In genomic region chr20:58909585-58909984, GRCh38 we compare ENCODE assay signal across 18 cellular contexts. TPM values are rescaled to one million over a fixed set of nuclear protein-coding genes. Genes with fewer than 3 reads are reported as not detected.
A peak's percentile ranks its signal among the peaks of the same experiment; 100 is the strongest.
DNase-seq lines count a peak whose midpoint lies in the region; ATAC-seq, FAIRE-seq and TF ChIP-seq lines count a peak whose summit lies in the region.
"Had no signal": no experiment of that assay in that cellular context is flagged by ENCODE, and none has a peak within 500 bp of the region (broad histone marks: within the 10 kb centered on the region; RNA-seq: fewer than 3 reads in every experiment).

No MANE protein-coding gene starts in this region.

- H3K4ac ChIP-seq in H1 (replicated peaks; ENCODE audit: insufficient read length, low read depth, low read length), result no peak overlapping the region

- no peak for TF ChIP-seq POLR2A in GM12891 (IDR thresholded peaks at IDR 0.05; ENCODE audit: low read depth, low read length)
- no peak for TF ChIP-seq POLR2A in H1 (IDR thresholded peaks at IDR 0.05; ENCODE audit: control extremely low read depth in 1 of 2, low read depth in 2 of 2, low read length in 2 of 2)
- TF ChIP-seq POLR2A in lower leg skin (IDR thresholded peaks at IDR 0.05), result no peak

- CTCF ChIA-PET in H1 (lab: Charles Lee; ENCODE audit: partially characterized antibody), result interaction anchor here (1.1 to 1.4 kb wide), 3 partner anchors 9 to 43 kb away, joined by 3 to 5 read pairs (median 4); no protein-coding TSS in a partner anchor

- no peak overlapping the region for H2AFZ ChIP-seq in H1 (ENCODE audit: low read length)

- H4K5ac ChIP-seq in H1 (ENCODE audit: insufficient read length, low read depth, low read length), result no peak overlapping the region

- peak overlapping the region; percentile 92 for H3K27ac ChIP-seq in cardiac muscle cell
- H3K27ac ChIP-seq in H1 (ENCODE audit: low read depth, low read length), result no peak overlapping the region
- H3K27ac ChIP-seq in kidney (ENCODE audit: low read depth in 2 of 2, low read length in 2 of 2), result no peak overlapping the region
- H3K27ac ChIP-seq: RWPE1, SJSA1 had no signal

- DNase-seq in cardiac muscle cell (ENCODE audit: low read depth in 1 of 2, low spot score in 1 of 2), result no peak
- DNase-seq in left ventricle myocardium superior, result no peak
- DNase-seq in GM12891 (ENCODE audit: insufficient read length, low spot score), result no peak
- DNase-seq in H1 (ENCODE audit: low read depth in 1 of 2, low spot score in 2 of 2), result no peak
- no peak for DNase-seq in stimulated activated effector memory CD8-positive, alpha-beta T cell treated with anti-CD3 and anti-CD28 coated beads, Interleukin-12 subunit alpha, Interleukin-12 subunit beta, amount 100 ng/mL, for 72 hours (ENCODE audit: low spot score in 2 of 2)
- DNase-seq in kidney, result no peak
- no peak for DNase-seq in stimulated activated CD4-positive, alpha-beta T cell treated with anti-CD3 and anti-CD28 coated beads, Interleukin-4, amount 100 ng/mL, for 1 hour
- no peak for DNase-seq in lower leg skin (ENCODE audit: low spot score in 2 of 2)
- DNase-seq: 8988T, BE2C, HCEC 1CT, KBM-7, NCI-H146, NCI-H2081, NCI-H748 treated with DMSO at 0.1 percent for 48 hours, PC-3 had no signal

- no peaks in the 10 kb centered on the region for H3K79me2 ChIP-seq in H1 (ENCODE audit: control insufficient read depth in 1 of 2, insufficient read depth in 2 of 2, low read length in 2 of 2)

- no peak overlapping the region for H3K9ac ChIP-seq in H1 (replicated peaks in 1 of 4; ENCODE audit: extremely low read depth in 1 of 4, low read depth in 3 of 4, low read length in 3 of 4)
- no peak overlapping the region for H3K9ac ChIP-seq in kidney (ENCODE audit: low read length in 2 of 2)

- no peaks in the 10 kb centered on the region; the same call in 1 of the 2 replicates for H3K79me1 ChIP-seq in H1 (ENCODE audit: low read depth, low read length)

- TF ChIP-seq RAD21 in H1 (IDR thresholded peaks at IDR 0.05 in 1 of 2, conservative IDR thresholded peaks at IDR 0.05 in 1 of 2; ENCODE audit: low read depth in 2 of 2, low read length in 2 of 2), result no peak

- no peak overlapping the region for H2BK5ac ChIP-seq in H1 (ENCODE audit: low read depth, low read length)

- no peak overlapping the region for H2BK15ac ChIP-seq in H1 (ENCODE audit: low read length)

- intact Hi-C loops in left ventricle myocardium superior (cut with micrococcal nuclease) (loop anchor here (5.0 kb wide), 1 partner anchor 123 kb away; the partner anchor contains the start of gene ATP5F1E), kidney (cut with DNase I) (loop anchor here (10.0 kb wide), 1 partner anchor 115 kb away; no protein-coding TSS in a partner anchor), lower leg skin (cut with DNase I; ENCODE audit: low total_unique reads) (no loop called here)

- no peak for TF ChIP-seq EP300 in H1 (IDR thresholded peaks at IDR 0.05; ENCODE audit: borderline replicate concordance in 1 of 2, low read depth in 2 of 2, low read length in 2 of 2)

- peak; percentile 28 for FAIRE-seq in GM12891 (lab: Jason Lieb, UNC)
- no peak for FAIRE-seq in H1 (lab: Jason Lieb, UNC)
- FAIRE-seq in kidney (lab: Jason Lieb, UNC), result no peak

- H3K27me3 ChIP-seq in cardiac muscle cell (no peaks in the 10 kb centered on the region), H1 (replicated peaks in 1 of 4; ENCODE audit: control insufficient read depth in 3 of 4, extremely low read depth in 1 of 4, insufficient read depth in 3 of 4, low read length in 3 of 4) (no peaks in the 10 kb centered on the region)
- H3K27me3 ChIP-seq: BE2C, SJSA1 had no signal

- no peak overlapping the region for H2BK12ac ChIP-seq in H1 (ENCODE audit: low read depth, low read length)

- no peak overlapping the region for H2AK5ac ChIP-seq in H1 (ENCODE audit: low read depth, low read length)

- TF ChIP-seq CTCF in cardiac muscle cell (IDR thresholded peaks at IDR 0.05; ENCODE audit: low read depth, low read length), result no peak
- no peak for TF ChIP-seq CTCF in H1 (IDR thresholded peaks at IDR 0.05; ENCODE audit: control extremely low read depth in 1 of 3, insufficient read depth in 1 of 3, low read depth in 1 of 3, low read length in 3 of 3)
- no peak for TF ChIP-seq CTCF in kidney (IDR thresholded peaks at IDR 0.05; ENCODE audit: borderline replicate concordance, extremely low read depth, insufficient read depth)
- TF ChIP-seq CTCF in lower leg skin (IDR thresholded peaks at IDR 0.05), result no peak

- no peak overlapping the region for H3K4me2 ChIP-seq in H1 (ENCODE audit: insufficient read depth in 1 of 2, low read depth in 2 of 2, low read length in 2 of 2)

- H3K4me3 Mint-ChIP-seq in stimulated activated effector memory CD8-positive, alpha-beta T cell treated with anti-CD3 and anti-CD28 coated beads, Interleukin-12 subunit alpha, Interleukin-12 subunit beta, amount 100 ng/mL, for 72 hours, result no peak overlapping the region

- no peak overlapping the region for H3K23ac ChIP-seq in H1 (ENCODE audit: insufficient read length)

- H3K9me3 ChIP-seq in cardiac muscle cell (ENCODE audit: low read depth), result no peaks in the 10 kb centered on the region
- H3K9me3 ChIP-seq in H1 (ENCODE audit: insufficient read depth in 2 of 2, low read depth in 1 of 2, low read length in 1 of 2), result no peaks in the 10 kb centered on the region
- no peaks in the 10 kb centered on the region for H3K9me3 ChIP-seq in kidney (ENCODE audit: control insufficient read depth in 1 of 2, low read length in 2 of 2)
- H3K9me3 ChIP-seq: BE2C, SJSA1 had no signal

- WGBS in H1 (ENCODE audit: extremely low coverage in 1 of 2, insufficient coverage in 1 of 2, insufficient read length in 1 of 2, insufficient replicate concordance in 2 of 2, low coverage in 1 of 2, low lambda C conversion rate in 2 of 2, missing lambda C conversion rate in 1 of 2), 2 experiments, result 93% methylated on average over 15 of the region's 15 CpGs; no CpG with 5 or more reads in 1 of the 2 experiments
- 92 to 94% methylated on average over 15 of the region's 15 CpGs for WGBS in lower leg skin, 2 donors

- POLR2A ChIA-PET in H1 (lab: Charles Lee; ENCODE audit: partially characterized antibody), result interaction anchor here (1.1 to 2.6 kb wide), 3 partner anchors 9 to 72 kb away, joined by 3 to 11 read pairs (median 4); partner anchors contain the start of gene NELFCD

- peaks cover 56% of the 10 kb centered on the region for H3K4me1 Mint-ChIP-seq in stimulated activated effector memory CD8-positive, alpha-beta T cell treated with anti-CD3 and anti-CD28 coated beads, Interleukin-12 subunit alpha, Interleukin-12 subunit beta, amount 100 ng/mL, for 72 hours

- peak overlapping the region; percentile 43 for H3K27ac Mint-ChIP-seq in stimulated activated effector memory CD8-positive, alpha-beta T cell treated with anti-CD3 and anti-CD28 coated beads, Interleukin-12 subunit alpha, Interleukin-12 subunit beta, amount 100 ng/mL, for 72 hours

- no peaks in the 10 kb centered on the region for H3K23me2 ChIP-seq in H1 (ENCODE audit: low read depth, low read length)

- no peak overlapping the region for H2BK120ac ChIP-seq in H1 (replicated peaks; ENCODE audit: low read depth, low read length)

- H4K91ac ChIP-seq in H1 (replicated peaks; ENCODE audit: insufficient read length, low read length), result no peak overlapping the region

- H3K36me3 Mint-ChIP-seq in stimulated activated effector memory CD8-positive, alpha-beta T cell treated with anti-CD3 and anti-CD28 coated beads, Interleukin-12 subunit alpha, Interleukin-12 subunit beta, amount 100 ng/mL, for 72 hours, result peaks cover 76% of the 10 kb centered on the region

- H2BK20ac ChIP-seq in H1 (ENCODE audit: low read length), result no peak overlapping the region

- H3K4me3 ChIP-seq in cardiac muscle cell (no peak overlapping the region), H1 (ENCODE audit: extremely low read depth in 1 of 4, insufficient read depth in 2 of 4, low read depth in 3 of 4, low read length in 4 of 4) (no peak overlapping the region), kidney (ENCODE audit: low read length in 2 of 2) (no peak overlapping the region), lower leg skin (ENCODE audit: low read depth, poor library complexity, severe bottlenecking) (no peak overlapping the region)
- H3K4me3 ChIP-seq: SJSA1 had no signal

- no peak overlapping the region for H3K14ac ChIP-seq in H1 (ENCODE audit: insufficient read length)

- ATAC-seq in left ventricle myocardium superior, result no peak
- ATAC-seq in stimulated activated effector memory CD8-positive, alpha-beta T cell treated with anti-CD3 and anti-CD28 coated beads, Interleukin-12 subunit alpha, Interleukin-12 subunit beta, amount 100 ng/mL, for 72 hours, result no peak
- ATAC-seq: PC-3 had no signal

- H4K20me1 ChIP-seq in H1 (replicated peaks in 1 of 2; ENCODE audit: control insufficient read depth in 1 of 2, insufficient read depth in 2 of 2, low read length in 2 of 2), result peaks cover 0 to 15% of the 10 kb centered on the region in 2 experiments

- H3K18ac ChIP-seq in H1 (ENCODE audit: extremely low read depth, low read length), result no peak overlapping the region

- peaks cover 65% of the 10 kb centered on the region for H3K36me3 ChIP-seq in cardiac muscle cell
- H3K36me3 ChIP-seq in H1 (ENCODE audit: control insufficient read depth in 2 of 4, insufficient read depth in 4 of 4, low read length in 3 of 4), result peaks cover 47 to 72% (median 66%) of the 10 kb centered on the region in 4 experiments
- H3K36me3 ChIP-seq in kidney (ENCODE audit: control insufficient read depth in 1 of 2, insufficient read depth in 2 of 2, low read length in 2 of 2), result peaks cover 31 to 42% of the 10 kb centered on the region in 2 donors

- H3K4me1 ChIP-seq in cardiac muscle cell (ENCODE audit: low read depth) (peaks cover 25% of the 10 kb centered on the region), H1 (replicated peaks in 1 of 4; ENCODE audit: control insufficient read depth in 3 of 4, insufficient read depth in 4 of 4, low read length in 3 of 4) (no peaks in the 10 kb centered on the region), kidney (ENCODE audit: control insufficient read depth in 1 of 2, insufficient read depth in 1 of 2, low read depth in 1 of 2, low read length in 2 of 2) (peaks cover 0 to 12% of the 10 kb centered on the region in 2 donors)

- H3K56ac ChIP-seq in H1 (replicated peaks; ENCODE audit: insufficient read length, low read depth, low read length), result no peak overlapping the region

- peak overlapping the region; percentile 69 for H4K8ac ChIP-seq in H1 (ENCODE audit: extremely low read depth, insufficient read depth, low read length)

- H3K9me3 Mint-ChIP-seq in stimulated activated effector memory CD8-positive, alpha-beta T cell treated with anti-CD3 and anti-CD28 coated beads, Interleukin-12 subunit alpha, Interleukin-12 subunit beta, amount 100 ng/mL, for 72 hours, result no peaks in the 10 kb centered on the region

RNA-seq across cellular contexts. Expression of gene GNAS, which starts 57.1 kb away (rescaled TPM):
- total RNA-seq in cardiac muscle cell (1,319 and 1,641 TPM in 2 replicates), left ventricle myocardium superior (1,575 TPM), kidney (792 TPM), lower leg skin (100 to 1,000 TPM; 335 to 473 (median 391) TPM)
- polyA plus RNA-seq in cardiac muscle cell (2,522 and 2,744 TPM in 2 replicates), H1 (2011; rRNA removed) (1,613 and 2,238 TPM in 2 replicates), kidney (ENCODE audit: insufficient read depth, low read depth, low replicate concordance) (867 TPM)
- polyA plus RNA-seq in GM12891 (2012; ENCODE audit: low read depth, missing spikeins), result 544 TPM
- 989 and 1,039 TPM in 2 replicates for total RNA-seq in H1 (2021; fragmentation: NEBNext Ultra II Directional; extraction: Animal tissue kit (Norgen Biotek cat#: 25700))
- polyA plus RNA-seq in H1 (2011; cell fraction: cytosol; rRNA removed), result 1,327 TPM
- 1,703 TPM for polyA plus RNA-seq in H1 (2011; cell fraction: nucleus; rRNA removed)
- 953 to 1,220 TPM (median 1,156 TPM) in 4 replicates for polyA plus RNA-seq in H1 (2012, experiment 1 of 2)
- polyA plus RNA-seq in H1 (2012, experiment 2 of 2), result 998 TPM
- polyA plus RNA-seq in H1 (2013, experiment 1 of 2), result 696 TPM
- polyA plus RNA-seq in H1 (2013, experiment 2 of 2), result 746 TPM
- 1,072 and 1,265 TPM in 2 replicates for polyA minus RNA-seq in H1 (2011; rRNA and poly(A)+ RNA removed)
- 673 TPM for polyA minus RNA-seq in H1 (2011; cell fraction: cytosol; rRNA and poly(A)+ RNA removed)
- polyA minus RNA-seq in H1 (2011; cell fraction: nucleus; rRNA and poly(A)+ RNA removed), result 539 TPM

RNA-seq across cellular contexts. Expression of gene GNAS-AS1, which starts 58.9 kb away (rescaled TPM):
- 1.3 and 1.8 TPM in 2 replicates for total RNA-seq in cardiac muscle cell
- 1.3 and 1.4 TPM in 2 replicates for polyA plus RNA-seq in cardiac muscle cell
- total RNA-seq in left ventricle myocardium superior, result 0.35 TPM
- polyA plus RNA-seq in GM12891 (2012; ENCODE audit: low read depth, missing spikeins), result 0.68 TPM
- total RNA-seq in H1 (2021; fragmentation: NEBNext Ultra II Directional; extraction: Animal tissue kit (Norgen Biotek cat#: 25700)), result 11.7 and 13.7 TPM in 2 replicates
- 4.7 and 5.4 TPM in 2 replicates for polyA plus RNA-seq in H1 (2011; rRNA removed)
- polyA plus RNA-seq in H1 (2011; cell fraction: cytosol; rRNA removed), result 5.8 TPM
- polyA plus RNA-seq in H1 (2011; cell fraction: nucleus; rRNA removed), result 15.2 TPM
- polyA plus RNA-seq in H1 (2012, experiment 1 of 2), result 4.0 to 6.0 TPM (median 5.4 TPM) in 4 replicates
- 4.3 TPM for polyA plus RNA-seq in H1 (2012, experiment 2 of 2)
- polyA plus RNA-seq in H1 (2013, experiment 1 of 2), result 2.2 TPM
- polyA plus RNA-seq in H1 (2013, experiment 2 of 2), result 2.1 TPM
- polyA minus RNA-seq in H1 (2011; rRNA and poly(A)+ RNA removed), result 5.8 and 6.2 TPM in 2 replicates
- polyA minus RNA-seq in H1 (2011; cell fraction: cytosol; rRNA and poly(A)+ RNA removed), result 7.9 TPM
- polyA minus RNA-seq in H1 (2011; cell fraction: nucleus; rRNA and poly(A)+ RNA removed), result 20.0 TPM
- total RNA-seq in kidney, result 0.88 TPM
- 0.37 TPM for polyA plus RNA-seq in kidney (ENCODE audit: insufficient read depth, low read depth, low replicate concordance)
- under 1 TPM in 1 of 4 donors, not detected in 3; 0.39 TPM for total RNA-seq in lower leg skin
- total RNA-seq: SJSA1 had no signal
